Comparison of ENCODE assay signal across 8 cellular contexts in the genomic region with DNA sequence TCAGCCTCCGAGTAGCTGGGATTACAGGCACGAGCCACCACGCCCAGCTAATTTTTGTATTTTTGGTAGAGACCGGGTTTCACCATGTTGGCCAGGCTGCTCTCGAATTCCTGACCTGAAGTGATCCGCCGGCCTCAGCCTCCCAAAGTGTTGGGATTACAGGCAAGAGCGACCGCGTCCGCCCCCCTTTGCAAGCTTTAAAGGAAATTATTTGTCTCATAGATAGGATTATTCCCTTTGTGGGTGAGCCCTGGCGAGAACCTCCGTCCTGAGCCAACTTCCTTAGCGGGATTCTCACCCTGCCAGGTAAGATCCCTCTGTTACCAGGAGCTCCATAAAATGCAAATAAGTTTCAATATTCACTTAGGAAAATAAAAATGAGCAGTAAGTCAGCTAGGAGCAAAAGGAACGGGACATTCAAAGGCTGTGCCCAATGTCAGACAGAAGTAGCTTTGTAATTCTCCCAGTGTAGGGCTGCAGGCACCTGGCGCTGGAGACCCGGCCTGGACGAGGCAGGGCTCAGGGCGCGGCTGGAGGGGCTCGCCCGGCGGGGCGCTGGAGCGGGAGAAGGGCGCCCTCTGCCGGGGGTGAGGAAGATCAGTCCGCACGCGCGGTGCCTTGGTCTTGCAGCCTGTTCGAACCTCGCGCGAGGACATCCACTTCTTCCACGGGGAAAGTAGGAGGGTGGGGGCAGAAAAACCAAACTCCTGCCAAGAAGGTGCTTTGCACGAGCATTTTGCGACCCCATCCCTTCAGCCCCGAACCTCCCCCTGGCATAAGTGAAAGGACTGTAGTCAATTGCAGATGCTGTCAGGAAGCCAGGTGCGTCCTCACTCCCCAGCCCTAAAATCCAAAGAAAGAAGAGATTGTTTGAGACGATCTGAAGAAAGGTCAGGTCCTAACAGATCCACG. TPM values are rescaled to one million over a fixed set of nuclear protein-coding genes. Genes with fewer than 3 reads are reported as not detected.
DNase-seq lines count a peak whose midpoint lies in the region; ATAC-seq lines count a peak whose summit lies in the region.

No MANE protein-coding gene starts in this region.

- H3K4me3 Mint-ChIP-seq in activated CD4-positive, alpha-beta memory T cell treated with anti-CD3 and anti-CD28 coated beads for 36 hours: peak overlapping the region; percentile 75

- DNase-seq in NCI-H526 (lab: John Stamatoyannopoulos, UW): peak; percentile 91 to 95
- peak; percentile 85 for DNase-seq in activated CD4-positive, alpha-beta memory T cell treated with anti-CD3 and anti-CD28 coated beads for 36 hours
- DNase-seq in ecto neural progenitor cell (ENCODE audit: low spot score): peak; percentile 92
- DNase-seq in lung microvascular endothelial cell (ENCODE audit: low read depth in 2 of 2): peak; percentile 79 to 81
- peak; percentile 43 to 79 (median 62) for DNase-seq in stimulated activated CD4-positive, alpha-beta T cell treated with anti-CD3 and anti-CD28 coated beads, TNF-alpha, amount 100 ng/mL, for 1 hour (ENCODE audit: low read depth in 3 of 3, low spot score in 1 of 3)

- H3K4me1 ChIP-seq in ACC112 (ENCODE audit: control insufficient read depth, insufficient read depth, low read length, unreplicated experiment): peaks cover 12% of the 10 kb centered on the region

- ATAC-seq in GM19025 (IDR thresholded peaks at IDR 0.05; ENCODE audit: low read depth, unreplicated experiment): peak; percentile 61
- peak; percentile 54 for ATAC-seq in HG03520 (IDR thresholded peaks at IDR 0.05; ENCODE audit: unreplicated experiment)

- H3K27me3 ChIP-seq in ACC112 (ENCODE audit: insufficient read depth, low read length): no peaks in the 10 kb centered on the region

- no peaks in the 10 kb centered on the region for H3K27me3 Mint-ChIP-seq in activated CD4-positive, alpha-beta memory T cell treated with anti-CD3 and anti-CD28 coated beads for 36 hours

- no peaks in the 10 kb centered on the region for H3K36me3 ChIP-seq in ACC112 (ENCODE audit: insufficient read depth, low read length)

- H3K4me3 ChIP-seq in ACC112 (ENCODE audit: low read depth, low read length): peak overlapping the region; percentile 84

- intact Hi-C loops in activated CD4-positive, alpha-beta memory T cell treated with anti-CD3 and anti-CD28 coated beads for 36 hours (cut with micrococcal nuclease): loop anchor here (1.0 to 5.0 kb wide), 6 partner anchors 319 to 1004 kb away; no protein-coding TSS in a partner anchor

- H3K4me1 Mint-ChIP-seq in activated CD4-positive, alpha-beta memory T cell treated with anti-CD3 and anti-CD28 coated beads for 36 hours (ENCODE audit: low read depth): peaks cover 24% of the 10 kb centered on the region

- POLR2A ChIA-PET in activated CD4-positive, alpha-beta memory T cell treated with anti-CD3 and anti-CD28 coated beads for 36 hours (lab: Charles Lee): interaction anchor here (1.0 to 2.3 kb wide), 7 partner anchors 24 to 660 kb away, joined by 3 to 16 read pairs (median 4); a partner anchor contains a TSS

- H3K27ac ChIP-seq in ACC112 (ENCODE audit: low read depth, low read length): no peak overlapping the region

- no peaks in the 10 kb centered on the region for H3K36me3 Mint-ChIP-seq in activated CD4-positive, alpha-beta memory T cell treated with anti-CD3 and anti-CD28 coated beads for 36 hours

- H2AFZ ChIP-seq in ACC112 (ENCODE audit: low read length, unreplicated experiment): peak overlapping the region; percentile 93

- H3K27ac Mint-ChIP-seq in activated CD4-positive, alpha-beta memory T cell treated with anti-CD3 and anti-CD28 coated beads for 36 hours: peak overlapping the region; percentile 44

- CTCF ChIA-PET in activated CD4-positive, alpha-beta memory T cell treated with anti-CD3 and anti-CD28 coated beads for 36 hours (lab: Charles Lee): interaction anchor here (0.6 to 6.3 kb wide), 144 partner anchors 10 to 1316 kb away, joined by 3 to 304 read pairs (median 4); a partner anchor contains a TSS

- H3K9me3 Mint-ChIP-seq in activated CD4-positive, alpha-beta memory T cell treated with anti-CD3 and anti-CD28 coated beads for 36 hours: no peaks in the 10 kb centered on the region

- H3K79me2 ChIP-seq in ACC112 (ENCODE audit: control insufficient read depth, insufficient read depth, low read length, unreplicated experiment): no peaks in the 10 kb centered on the region

RNA-seq across cellular contexts. Expression of a gene that starts 47.1 kb away (rescaled TPM):
- 1 to 10 TPM; 5.7 to 6.2 TPM for total RNA-seq in activated CD4-positive, alpha-beta memory T cell treated with anti-CD3 and anti-CD28 coated beads for 36 hours
- under 0.01 and 0.22 TPM in 2 replicates for total RNA-seq in lung microvascular endothelial cell
